In genomic region chr6:139701695-139702094, GRCh38 we compare ENCODE assay signal across 11 cellular contexts.
"Had no signal": no experiment of that assay in that cellular context is flagged by ENCODE, and none has a peak within 500 bp of the region (broad histone marks: within the 10 kb centered on the region; RNA-seq: fewer than 3 reads in every experiment).

No MANE protein-coding gene starts in this region.

- ATAC-seq: GM23338, HCT116 had no signal

- H3K27ac Mint-ChIP-seq: GM23338, H9, HFFc6 had no signal

- FAIRE-seq: H1, H54 had no signal

- H3K36me3 ChIP-seq: HAP-1 had no signal

- H3K4me3 ChIP-seq: GM23248, GM23338, HAP-1 had no signal

- H3K4me1 Mint-ChIP-seq: GM23338, H9 had no signal

- H3K4me1 ChIP-seq: HAP-1 had no signal

- H3K4me2 ChIP-seq: GM23338 had no signal

- H3K9me3 ChIP-seq: HAP-1 had no signal

- DNase-seq: GM23248, GOT3, H7, H9, HCEC 1CT, HFFc6 had no signal

- H3K27ac ChIP-seq: GM23248 had no signal

- H3K4me3 Mint-ChIP-seq: GM23338, H9, HFFc6 had no signal

- H3K9ac ChIP-seq: GM23248 had no signal

- H2AFZ ChIP-seq: GM23248, GM23338 had no signal
